Comparison of ENCODE assay signal across 16 cellular contexts in genomic region chr14:33404054-33404453, GRCh38.
DNase-seq lines count a peak whose midpoint lies in the region; ATAC-seq, FAIRE-seq and TF ChIP-seq lines count a peak whose summit lies in the region.
"Had no signal": no experiment of that assay in that cellular context is flagged by ENCODE, and none has a peak within 500 bp of the region (broad histone marks: within the 10 kb centered on the region; RNA-seq: fewer than 3 reads in every experiment).

No MANE protein-coding gene starts in this region.

- H3K4me1 Mint-ChIP-seq in CD4-positive, alpha-beta T cell (ENCODE audit: low read depth): no peaks in the 10 kb centered on the region
- H3K4me1 Mint-ChIP-seq: activated CD4-positive, alpha-beta T cell treated with anti-CD3 and anti-CD28 coated beads, Interleukin-2, amount 10 ng/mL, durations not matched to agents 24 days and 14 days; memory B cell had no signal

- peak; percentile 32 for TF ChIP-seq CTCF in BJ (IDR thresholded peaks at IDR 0.05; ENCODE audit: insufficient read depth, low read depth, low read length)
- TF ChIP-seq CTCF in PC-9 (conservative IDR thresholded peaks at IDR 0.05): no peak
- no peak for TF ChIP-seq CTCF in endothelial cell of umbilical vein (IDR thresholded peaks at IDR 0.05; ENCODE audit: extremely low read depth in 1 of 2, insufficient read depth in 1 of 2, low read depth in 1 of 2, low read length in 2 of 2)
- TF ChIP-seq CTCF in CD4-positive, alpha-beta T cell (IDR thresholded peaks at IDR 0.05): no peak

- H3K9me3 ChIP-seq in PC-9 (ENCODE audit: insufficient read depth, low read depth) (no peaks in the 10 kb centered on the region), endothelial cell of umbilical vein (replicated peaks; ENCODE audit: control insufficient read depth, insufficient read depth, low read length) (no peaks in the 10 kb centered on the region), mesenchymal stem cell (ENCODE audit: control insufficient read depth, low read length) (no peaks in the 10 kb centered on the region)
- H3K9me3 ChIP-seq in CD4-positive, alpha-beta T cell (ENCODE audit: control insufficient read depth, low read length): no peaks in the 10 kb centered on the region
- H3K9me3 ChIP-seq: gastrocnemius medialis had no signal

- no peaks in the 10 kb centered on the region for H3K9me3 Mint-ChIP-seq in CD4-positive, alpha-beta T cell
- H3K9me3 Mint-ChIP-seq: stimulated activated naive CD8-positive, alpha-beta T cell treated with anti-CD3 and anti-CD28 coated beads, Interleukin-15, Interleukin-2, amounts not matched to agents 100 ng/mL and 50 ng/mL, for 24 hours had no signal

- H3K79me2 ChIP-seq in PC-9 (ENCODE audit: low read depth): no peaks in the 10 kb centered on the region
- H3K79me2 ChIP-seq in endothelial cell of umbilical vein (ENCODE audit: control insufficient read depth, insufficient read depth, low read length): no peaks in the 10 kb centered on the region

- H3K9ac ChIP-seq in endothelial cell of umbilical vein (replicated peaks; ENCODE audit: extremely low read depth, insufficient read depth, low read length) (no peak overlapping the region), mesenchymal stem cell (ENCODE audit: low read length) (peak overlapping the region; percentile 47)

- no peak overlapping the region for H2BK15ac ChIP-seq in mesenchymal stem cell (ENCODE audit: low read depth, poor library complexity, severe bottlenecking)

- H2BK120ac ChIP-seq in mesenchymal stem cell (ENCODE audit: low read depth, low read length): no peak overlapping the region

- H3K36me3 ChIP-seq in BJ (ENCODE audit: control insufficient read depth, insufficient read depth, low read length) (no peaks in the 10 kb centered on the region), PC-9 (ENCODE audit: low read depth) (no peaks in the 10 kb centered on the region), endothelial cell of umbilical vein (ENCODE audit: control insufficient read depth in 2 of 2, extremely low read depth in 1 of 2, insufficient read depth in 2 of 2, low read length in 2 of 2) (no peaks in the 10 kb centered on the region), mesenchymal stem cell (ENCODE audit: control insufficient read depth in 1 of 2, insufficient read depth in 2 of 2, low read depth in 1 of 2, low read length in 2 of 2) (no peaks in the 10 kb centered on the region)
- H3K36me3 ChIP-seq: gastrocnemius medialis had no signal

- WGBS in mesenchymal stem cell: 0% methylated on average over 1 of the region's 1 CpG

- FAIRE-seq in endothelial cell of umbilical vein (lab: Jason Lieb, UNC): no peak

- H3K27me3 Mint-ChIP-seq in CD4-positive, alpha-beta T cell: no peaks in the 10 kb centered on the region
- H3K27me3 Mint-ChIP-seq: activated CD4-positive, alpha-beta T cell treated with anti-CD3 and anti-CD28 coated beads, Interleukin-2, amount 10 ng/mL, durations not matched to agents 24 days and 14 days; memory B cell; stimulated activated naive CD8-positive, alpha-beta T cell treated with anti-CD3 and anti-CD28 coated beads, Interleukin-15, Interleukin-2, amounts not matched to agents 100 ng/mL and 50 ng/mL, for 24 hours had no signal

- CTCF ChIA-PET in BJ (lab: Yijun Ruan, JAX) (no interaction called here), PC-9 (lab: Charles Lee) (no interaction called here), endothelial cell of umbilical vein (lab: Charles Lee) (no interaction called here)
- CTCF ChIA-PET in CD4-positive, alpha-beta T cell (lab: Charles Lee): no interaction called here

- H2BK5ac ChIP-seq in mesenchymal stem cell (ENCODE audit: low read depth, low read length, poor library complexity, severe bottlenecking): no peak overlapping the region

- H3K27ac ChIP-seq in PC-9: peak overlapping the region; percentile 44
- no peak overlapping the region for H3K27ac ChIP-seq in endothelial cell of umbilical vein (ENCODE audit: insufficient read depth, low read depth, low read length)
- peak overlapping the region; percentile 30 for H3K27ac ChIP-seq in mesenchymal stem cell (ENCODE audit: low read length, poor library complexity, severe bottlenecking)
- H3K27ac ChIP-seq in CD4-positive, alpha-beta T cell (ENCODE audit: low read depth, low read length): no peak overlapping the region
- H3K27ac ChIP-seq: C4-2B, gastrocnemius medialis had no signal

- DNase-seq in BJ (ENCODE audit: low read depth): peak; percentile 96
- DNase-seq in PC-9: peak; percentile 10 to 92
- DNase-seq in endothelial cell of umbilical vein (ENCODE audit: low read depth, low spot score): peak; percentile 15
- DNase-seq in mesenchymal stem cell: peak; percentile 84
- no peak for DNase-seq in iPS-NIHi11 (ENCODE audit: low spot score)
- DNase-seq in NCI-H2029 treated with DMSO at 0.1 percent for 48 hours (lab: John Stamatoyannopoulos, UW): no peak
- DNase-seq in CD4-positive, alpha-beta T cell: no peak
- DNase-seq: activated CD4-positive, alpha-beta T cell treated with anti-CD3 and anti-CD28 coated beads, Interleukin-2, amount 10 ng/mL, durations not matched to agents 24 days and 14 days; gastrocnemius medialis; Karpas-422; NCI-H2081; stimulated activated CD4-positive, alpha-beta T cell treated with anti-CD3 and anti-CD28 coated beads, Interleukin-4, amount 100 ng/mL, for 1 hour had no signal

- POLR2A ChIA-PET in BJ (lab: Charles Lee): no interaction called here
- POLR2A ChIA-PET in PC-9 (lab: Charles Lee; ENCODE audit: unreplicated experiment): no interaction called here
- POLR2A ChIA-PET in endothelial cell of umbilical vein (lab: Charles Lee): no interaction called here
- POLR2A ChIA-PET in CD4-positive, alpha-beta T cell (lab: Charles Lee): no interaction called here

- H3K79me1 ChIP-seq in mesenchymal stem cell (replicated peaks; ENCODE audit: low read length, poor library complexity, severe bottlenecking): no peaks in the 10 kb centered on the region

- no peak overlapping the region for H3K18ac ChIP-seq in mesenchymal stem cell (ENCODE audit: low read depth in 1 of 2, low read length in 2 of 2)

- no peaks in the 10 kb centered on the region for H3K27me3 ChIP-seq in BJ (ENCODE audit: control insufficient read depth, insufficient read depth, low read length)
- H3K27me3 ChIP-seq in PC-9 (ENCODE audit: insufficient read depth, low read depth): no peaks in the 10 kb centered on the region
- H3K27me3 ChIP-seq in endothelial cell of umbilical vein (ENCODE audit: control insufficient read depth in 2 of 2, insufficient read depth in 2 of 2, low read length in 2 of 2): peaks cover 0 to 4% of the 10 kb centered on the region in 2 experiments
- H3K27me3 ChIP-seq in mesenchymal stem cell (ENCODE audit: control insufficient read depth in 1 of 2, insufficient read depth in 1 of 2, low read length in 2 of 2): no peaks in the 10 kb centered on the region
- no peaks in the 10 kb centered on the region for H3K27me3 ChIP-seq in CD4-positive, alpha-beta T cell (ENCODE audit: control insufficient read depth, insufficient read depth, low read length)
- H3K27me3 ChIP-seq: gastrocnemius medialis had no signal

- BruUV-seq in PC-9 (replicated peaks; lab: Mats Ljungman, UMichigan) (no TSS peak), endothelial cell of umbilical vein (replicated peaks; lab: Mats Ljungman, UMichigan) (no TSS peak)

- no peak overlapping the region for H3K4me3 Mint-ChIP-seq in CD4-positive, alpha-beta T cell
- H3K4me3 Mint-ChIP-seq: activated CD4-positive, alpha-beta T cell treated with anti-CD3 and anti-CD28 coated beads, Interleukin-2, amount 10 ng/mL, durations not matched to agents 24 days and 14 days; memory B cell; stimulated activated naive CD8-positive, alpha-beta T cell treated with anti-CD3 and anti-CD28 coated beads, Interleukin-15, Interleukin-2, amounts not matched to agents 100 ng/mL and 50 ng/mL, for 24 hours had no signal

- no peaks in the 10 kb centered on the region for H3K9me1 ChIP-seq in endothelial cell of umbilical vein (replicated peaks; ENCODE audit: control insufficient read depth, extremely low read depth, insufficient read depth, low read length)

- no peak overlapping the region for H3K23ac ChIP-seq in mesenchymal stem cell (ENCODE audit: low read length in 2 of 2)

- H2AFZ ChIP-seq in PC-9 (no peak overlapping the region), endothelial cell of umbilical vein (ENCODE audit: low read depth, low read length) (no peak overlapping the region), mesenchymal stem cell (ENCODE audit: low read depth, low read length) (no peak overlapping the region)

- H3K4me1 ChIP-seq in PC-9 (replicated peaks; ENCODE audit: insufficient read depth) (peaks cover 11% of the 10 kb centered on the region), endothelial cell of umbilical vein (ENCODE audit: control insufficient read depth, extremely low read depth, insufficient read depth, low read length) (no peaks in the 10 kb centered on the region), mesenchymal stem cell (ENCODE audit: control insufficient read depth, insufficient read depth, low read depth, low read length) (no peaks in the 10 kb centered on the region)
- H3K4me1 ChIP-seq: gastrocnemius medialis had no signal

- no peak overlapping the region for H3K4me3 ChIP-seq in BJ (ENCODE audit: low read depth, low read length)
- no peak overlapping the region for H3K4me3 ChIP-seq in PC-9
- no peak overlapping the region for H3K4me3 ChIP-seq in endothelial cell of umbilical vein (replicated peaks in 1 of 3; ENCODE audit: insufficient read depth in 1 of 3, low read depth in 1 of 3, low read length in 3 of 3)
- H3K4me3 ChIP-seq in mesenchymal stem cell (ENCODE audit: insufficient read depth in 1 of 2, low read depth in 1 of 2, low read length in 2 of 2): no peak overlapping the region
- H3K4me3 ChIP-seq: gastrocnemius medialis had no signal

- no peak for TF ChIP-seq POLR2A in endothelial cell of umbilical vein (IDR thresholded peaks at IDR 0.05; ENCODE audit: low read depth, low read length)

- H3K4me2 ChIP-seq in PC-9: peak overlapping the region; percentile 36
- no peak overlapping the region for H3K4me2 ChIP-seq in endothelial cell of umbilical vein (ENCODE audit: insufficient read depth, low read length)
- no peak overlapping the region for H3K4me2 ChIP-seq in mesenchymal stem cell (ENCODE audit: low read length, poor library complexity, severe bottlenecking)

- no peak overlapping the region for H2BK12ac ChIP-seq in mesenchymal stem cell (ENCODE audit: low read length in 2 of 2)

- no peak overlapping the region for H3K4ac ChIP-seq in mesenchymal stem cell (ENCODE audit: low read depth in 1 of 2, low read length in 2 of 2)

- dilution Hi-C loops in endothelial cell of umbilical vein (cut with MboI; ENCODE audit: extremely low pct_ligation_motif_present, low sequenced_read_pairs): no loop called here

- ATAC-seq in GM19324 (IDR thresholded peaks at IDR 0.05; ENCODE audit: low FRiP score, unreplicated experiment): no peak
- no peak for ATAC-seq in CD4-positive, alpha-beta T cell (ENCODE audit: poor library complexity)
- ATAC-seq: gastrocnemius medialis had no signal

- H2AK5ac ChIP-seq in mesenchymal stem cell (ENCODE audit: low read length, severe bottlenecking): no peak overlapping the region

- no peaks in the 10 kb centered on the region for H3K9me2 ChIP-seq in PC-9 (ENCODE audit: insufficient read depth)

- peaks cover 4% of the 10 kb centered on the region; the same call in 1 of the 2 replicates for H3F3A ChIP-seq in PC-9 (ENCODE audit: insufficient read depth, low read depth)

- no peak overlapping the region for H4K91ac ChIP-seq in mesenchymal stem cell (ENCODE audit: low read length)

- no peaks in the 10 kb centered on the region for H3K36me3 Mint-ChIP-seq in CD4-positive, alpha-beta T cell (ENCODE audit: low read depth)
- H3K36me3 Mint-ChIP-seq: memory B cell had no signal

- intact Hi-C loops in PC-9 (cut with micrococcal nuclease; ENCODE audit: unreplicated experiment): no loop called here
- intact Hi-C loops in endothelial cell of umbilical vein (cut with micrococcal nuclease): no loop called here
- intact Hi-C loops in CD4-positive, alpha-beta T cell (cut with DNase I, micrococcal nuclease): no loop called here

- no peaks in the 10 kb centered on the region for H4K20me1 ChIP-seq in PC-9 (ENCODE audit: insufficient read depth)
- H4K20me1 ChIP-seq in endothelial cell of umbilical vein (replicated peaks; ENCODE audit: control insufficient read depth, extremely low read depth, insufficient read depth, low read length): no peaks in the 10 kb centered on the region

- no peak overlapping the region for H3K14ac ChIP-seq in mesenchymal stem cell (ENCODE audit: low read length in 2 of 2)

- no peak overlapping the region for H3K27ac Mint-ChIP-seq in CD4-positive, alpha-beta T cell
- H3K27ac Mint-ChIP-seq: activated CD4-positive, alpha-beta T cell treated with anti-CD3 and anti-CD28 coated beads, Interleukin-2, amount 10 ng/mL, durations not matched to agents 24 days and 14 days; memory B cell; stimulated activated naive CD8-positive, alpha-beta T cell treated with anti-CD3 and anti-CD28 coated beads, Interleukin-15, Interleukin-2, amounts not matched to agents 100 ng/mL and 50 ng/mL, for 24 hours had no signal

- no peak overlapping the region for H4K8ac ChIP-seq in mesenchymal stem cell (ENCODE audit: low read length)

Comparison
In these comparisons a context has a peak if more than half of its experiments do, and no peak if none do; other contexts are left out.
1. DNase-seq: peak in BJ (single experiment), PC-9 (2 of 2), endothelial cell of umbilical vein (single experiment) and mesenchymal stem cell (single experiment); none in iPS-NIHi11 (single experiment), NCI-H2029 treated with DMSO at 0.1 percent for 48 hours (single experiment) and CD4-positive, alpha-beta T cell (0 of 10).
2. H3K27ac ChIP-seq: peak in PC-9 (single experiment) and mesenchymal stem cell (single experiment); none in endothelial cell of umbilical vein (single experiment) and CD4-positive, alpha-beta T cell (single experiment).